In genomic region chr15:81828135-81828534, GRCh38 we compare ENCODE assay signal across 30 cellular contexts.
"Had no signal": no experiment of that assay in that cellular context is flagged by ENCODE, and none has a peak within 500 bp of the region (broad histone marks: within the 10 kb centered on the region; RNA-seq: fewer than 3 reads in every experiment).

No MANE protein-coding gene starts in this region.

- H3K27me3 Mint-ChIP-seq: progenitor cell of endocrine pancreas, type B pancreatic cell had no signal

- H3K9me3 Mint-ChIP-seq: type B pancreatic cell had no signal

- H3K4me3 Mint-ChIP-seq: naive thymus-derived CD8-positive, alpha-beta T cell; natural killer cell treated with Interleukin-12 subunit alpha and Interleukin-12 subunit beta and Interleukin-15 and Interleukin-18, amount 100 ng/mL, for 72 hours; nephron progenitor cell; neural crest cell; stimulated activated memory B cell treated with anti-CD40 and anti-IgM and Interleukin-4, amounts not matched to agents 10 μg/mL and 1 μg/mL and 100 μg/mL, for 72 hours; stimulated activated naive CD8-positive, alpha-beta T cell treated with anti-CD3 and anti-CD28 coated beads, Interleukin-15, amount 100 ng/mL, for 72 hours; type B pancreatic cell had no signal

- H3K4me1 ChIP-seq: parathyroid adenoma, psoas muscle, right lobe of liver, sigmoid colon, suprapubic skin, testis, tibial artery, transverse colon, upper lobe of right lung, uterus had no signal

- ATAC-seq: naive thymus-derived CD8-positive, alpha-beta T cell; natural killer cell treated with Interleukin-12 subunit alpha and Interleukin-12 subunit beta and Interleukin-15 and Interleukin-18, amount 100 ng/mL, for 72 hours; psoas muscle; right cardiac atrium; right lobe of liver; stimulated activated naive CD8-positive, alpha-beta T cell treated with anti-CD3 and anti-CD28 coated beads, Interleukin-15, amount 100 ng/mL, for 72 hours; stimulated activated naive CD8-positive, alpha-beta T cell treated with anti-CD3 and anti-CD28 coated beads, Interleukin-15, Interleukin-2, amounts not matched to agents 100 U/mL and 50 U/mL, for 24 hours; upper lobe of right lung had no signal

- H3K36me3 Mint-ChIP-seq: natural killer cell treated with Interleukin-12 subunit alpha and Interleukin-12 subunit beta and Interleukin-15 and Interleukin-18, amount 100 ng/mL, for 72 hours; stimulated activated memory B cell treated with anti-CD40 and anti-IgM and Interleukin-4, amounts not matched to agents 10 μg/mL and 1 μg/mL and 100 μg/mL, for 72 hours; type B pancreatic cell had no signal

- H3K4me3 ChIP-seq: ovary, psoas muscle, right lobe of liver, sigmoid colon, suprapubic skin, testis, tibial artery, transverse colon, upper lobe of right lung, uterus had no signal

- DNase-seq: naive thymus-derived CD8-positive, alpha-beta T cell; nephron progenitor cell; occipital lobe; ovary; posterior cingulate gyrus; psoas muscle; right cardiac atrium; right lobe of liver; sigmoid colon; small intestine; stimulated activated CD4-positive, alpha-beta T cell treated with anti-CD3 and anti-CD28 coated beads, Interleukin-15, amount 100 ng/mL, for 24 hours; stimulated activated CD4-positive, alpha-beta T cell treated with anti-CD3 and anti-CD28 coated beads, Interleukin-2, amount 100 ng/mL, for 24 hours; stimulated activated CD4-positive, alpha-beta T cell treated with anti-CD3 and anti-CD28 coated beads, Interleukin-2, amount 100 ng/mL, for 48 hours; stimulated activated CD4-positive, alpha-beta T cell treated with anti-CD3 and anti-CD28 coated beads, Interleukin-4, amount 100 ng/mL, for 24 hours; stimulated activated naive CD4-positive, alpha-beta T cell; stimulated activated naive CD8-positive, alpha-beta T cell treated with anti-CD3 and anti-CD28 coated beads, Interleukin-15, amount 100 ng/mL, for 72 hours; stimulated activated naive CD8-positive, alpha-beta T cell treated with anti-CD3 and anti-CD28 coated beads, Interleukin-15, Interleukin-2, amounts not matched to agents 100 U/mL and 50 U/mL, for 24 hours; substantia nigra; testis; tibial artery; transverse colon; upper lobe of right lung; uterus had no signal

- H2AFZ ChIP-seq: parathyroid adenoma had no signal

- H3K27ac ChIP-seq: ovary, parathyroid adenoma, psoas muscle, right lobe of liver, sigmoid colon, suprapubic skin, testis, tibial artery, transverse colon, upper lobe of right lung, uterus had no signal

- H3K79me2 ChIP-seq: parathyroid adenoma had no signal

- FAIRE-seq: small intestine had no signal

- H3K4me1 Mint-ChIP-seq: stimulated activated naive CD8-positive, alpha-beta T cell treated with anti-CD3 and anti-CD28 coated beads, Interleukin-15, amount 100 ng/mL, for 72 hours had no signal

- H3K9me3 ChIP-seq: psoas muscle, right lobe of liver, sigmoid colon, suprapubic skin, testis, tibial artery, transverse colon, upper lobe of right lung, uterus had no signal

- H3K27ac Mint-ChIP-seq: naive thymus-derived CD8-positive, alpha-beta T cell; natural killer cell treated with Interleukin-12 subunit alpha and Interleukin-12 subunit beta and Interleukin-15 and Interleukin-18, amount 100 ng/mL, for 72 hours; progenitor cell of endocrine pancreas; stimulated activated memory B cell treated with anti-CD40 and anti-IgM and Interleukin-4, amounts not matched to agents 10 μg/mL and 1 μg/mL and 100 μg/mL, for 72 hours; stimulated activated naive CD8-positive, alpha-beta T cell treated with anti-CD3 and anti-CD28 coated beads, Interleukin-15, amount 100 ng/mL, for 72 hours; type B pancreatic cell had no signal

- H3K36me3 ChIP-seq: ovary, right lobe of liver, sigmoid colon, suprapubic skin, tibial artery, transverse colon, upper lobe of right lung, uterus had no signal

- H3K27me3 ChIP-seq: ovary, right lobe of liver, sigmoid colon, suprapubic skin, testis, tibial artery, transverse colon, upper lobe of right lung, uterus had no signal
